Comparison of ENCODE assay signal across 2 cellular contexts in genomic region chr20:32205502-32206382, GRCh38.
TF ChIP-seq lines count a peak whose summit lies in the region.

No MANE protein-coding gene starts in this region.

TF ChIP-seq in A549, 52 proteins besides CTCF, POLR2A, EP300 and RAD21 (continued from another document):
- TF ChIP-seq ATOH8 (CRISPR knock-in tag; IDR thresholded peaks at IDR 0.05; ENCODE audit: low read depth), result no peak
- no peak for TF ChIP-seq HOXB13 (CRISPR knock-in tag; IDR thresholded peaks at IDR 0.05; ENCODE audit: low read depth)
- no peak for TF ChIP-seq RFX5 (IDR thresholded peaks at IDR 0.05)
- no peak for TF ChIP-seq FOSL2 (IDR thresholded peaks at IDR 0.05)
- TF ChIP-seq FOSL2 (CRISPR knock-in tag; IDR thresholded peaks at IDR 0.05), result no peak
- TF ChIP-seq NPAS2 (CRISPR knock-in tag; IDR thresholded peaks at IDR 0.05; ENCODE audit: borderline replicate concordance), result no peak
- TF ChIP-seq SMC3 (IDR thresholded peaks at IDR 0.05), result no peak
- no peak for TF ChIP-seq ZSCAN20 (CRISPR knock-in tag; IDR thresholded peaks at IDR 0.05)
- no peak for TF ChIP-seq CBX2 (IDR thresholded peaks at IDR 0.05; ENCODE audit: borderline replicate concordance, low read depth)
- no peak for TF ChIP-seq CEBPB (IDR thresholded peaks at IDR 0.05)

TF ChIP-seq in GM12878, 131 proteins besides CTCF, POLR2A, EP300 and RAD21 (continued from another document):
- TF ChIP-seq ATF7 (IDR thresholded peaks at IDR 0.05; ENCODE audit: low read depth) (0 out of 2 replicates have a peak, but pooled peaks have one; percentile 19), MEF2A (IDR thresholded peaks at IDR 0.05; ENCODE audit: insufficient read depth, low read depth, low read length) (peak; percentile 74), EED (IDR thresholded peaks at IDR 0.05; ENCODE audit: low read depth) (no peak), CREM (IDR thresholded peaks at IDR 0.05; ENCODE audit: low read depth) (peak; percentile 73), ZNF207 (IDR thresholded peaks at IDR 0.05; ENCODE audit: borderline replicate concordance) (no peak), BRCA1 (IDR thresholded peaks at IDR 0.05; ENCODE audit: low read depth, low read length) (no peak), CEBPB (IDR thresholded peaks at IDR 0.05; ENCODE audit: borderline replicate concordance in 1 of 2, low read depth in 2 of 2, low read length in 2 of 2) (no peak), SMAD5 (IDR thresholded peaks at IDR 0.05; ENCODE audit: low read depth) (0 out of 2 replicates have a peak, but pooled peaks have one; percentile 24), JUNB (IDR thresholded peaks at IDR 0.05) (0 out of 2 replicates have a peak, but pooled peaks have one; percentile 26), STAT1 (conservative IDR thresholded peaks at IDR 0.05) (no peak), SUZ12 (IDR thresholded peaks at IDR 0.05; ENCODE audit: unreplicated experiment) (no peak), CREB1 (IDR thresholded peaks at IDR 0.05; ENCODE audit: low read depth) (peak; percentile 92), NFIC (IDR thresholded peaks at IDR 0.05; ENCODE audit: low read depth, low read length) (peak; percentile 46; the same call in 1 of the 2 replicates), SP1 (IDR thresholded peaks at IDR 0.05; ENCODE audit: low read depth, low read length) (no peak), ATF2 (IDR thresholded peaks at IDR 0.05; ENCODE audit: low read length) (peak; percentile 32; the same call in 1 of the 2 replicates)
